In genomic region chr4:125573368-125573767, GRCh38 we compare ENCODE assay signal across 29 cellular contexts.
"Had no signal": no experiment of that assay in that cellular context is flagged by ENCODE, and none has a peak within 500 bp of the region (broad histone marks: within the 10 kb centered on the region; RNA-seq: fewer than 3 reads in every experiment).

No MANE protein-coding gene starts in this region.

- H3K9me3 ChIP-seq: body of pancreas, colonic mucosa, esophagus squamous epithelium, gastroesophageal sphincter, heart right ventricle had no signal

- H3K36me3 ChIP-seq: colonic mucosa, esophagus squamous epithelium, gastroesophageal sphincter, heart right ventricle, WERI-Rb-1 had no signal

- H3K4me3 Mint-ChIP-seq: activated B cell treated with CpG ODN at 0.5 μM for 24 hours; activated CD8-positive, alpha-beta T cell treated with anti-CD3 and anti-CD28 coated beads for 36 hours; activated naive CD8-positive, alpha-beta T cell; activated T-cell treated with anti-CD3 and anti-CD28 coated beads, Interleukin-2, amount 50 U/mL, for 4 hours; activated T-helper 17 cell treated with anti-CD3 and anti-CD28 coated beads, Interleukin-2, amount 50 U/mL, for 72 hours; T-helper 17 cell; T-helper 2 cell treated with Interferon-gamma antibody and Interleukin-4, amounts not matched to agents 5 μg/mL and 100 μg/mL, for 36 hours had no signal

- H3K27me3 ChIP-seq: body of pancreas, colonic mucosa, esophagus squamous epithelium, gastroesophageal sphincter, heart right ventricle had no signal

- DNase-seq: activated B cell treated with CpG ODN at 0.5 μM for 24 hours; activated CD4-positive, alpha-beta T cell treated with anti-CD3 and anti-CD28 coated beads for 48 hours; activated CD4-positive, alpha-beta T cell treated with anti-CD3 and anti-CD28 coated beads, Interleukin-2, amount 50 U/mL, for 1 hour; activated CD4-positive, alpha-beta T cell treated with anti-CD3 and anti-CD28 coated beads, Interleukin-2, amount 50 U/mL, for 48 hours; activated CD8-positive, alpha-beta memory T cell treated with anti-CD3 and anti-CD28 coated beads for 24 hours; activated CD8-positive, alpha-beta T cell treated with anti-CD3 and anti-CD28 coated beads for 36 hours; activated effector memory CD4-positive, alpha-beta T cell treated with Interleukin-2 at 50 U/mL for 16 hours; activated gamma-delta T cell treated with Interleukin-2 at 50 U/mL for 16 hours; activated naive CD4-positive, alpha-beta T cell treated with anti-CD3 and anti-CD28 coated beads, Interleukin-2, amount 50 U/mL, for 16 hours; activated naive CD4-positive, alpha-beta T cell treated with Interleukin-2 at 50 U/mL for 16 hours; activated T-cell treated with anti-CD3 and anti-CD28 coated beads, Interleukin-2, amount 50 U/mL, for 4 hours; amniotic stem cell; anterior cingulate cortex; body of pancreas; caudate nucleus; colonic mucosa; effector CD8-positive, alpha-beta T cell; esophagus squamous epithelium; foreskin melanocyte; heart right ventricle; T-helper 17 cell; T1000; WERI-Rb-1 had no signal

- H3K4me1 ChIP-seq: body of pancreas, colonic mucosa, esophagus squamous epithelium, gastroesophageal sphincter, heart right ventricle had no signal

- H3K4me3 ChIP-seq: body of pancreas, colonic mucosa, esophagus squamous epithelium, gastroesophageal sphincter, heart right ventricle had no signal

- H3K4me1 Mint-ChIP-seq: activated B cell treated with CpG ODN at 0.5 μM for 24 hours; activated T-helper 17 cell treated with anti-CD3 and anti-CD28 coated beads, Interleukin-2, amount 50 U/mL, for 72 hours; T-helper 17 cell had no signal

- ATAC-seq: activated CD4-positive, CD25-positive, alpha-beta regulatory T cell treated with anti-CD3 and anti-CD28 coated beads, Interleukin-2, amount 50 U/mL, for 24 hours; activated CD8-positive, alpha-beta T cell treated with anti-CD3 and anti-CD28 coated beads for 36 hours; activated T-cell treated with anti-CD3 and anti-CD28 coated beads, Interleukin-2, amount 50 U/mL, for 4 hours; activated T-helper 17 cell treated with anti-CD3 and anti-CD28 coated beads, Interleukin-2, amount 50 U/mL, for 72 hours; body of pancreas; gastroesophageal sphincter; heart right ventricle; T-helper 17 cell had no signal

- H3K27ac ChIP-seq: body of pancreas, colonic mucosa, epithelial cell of prostate, esophagus squamous epithelium, gastroesophageal sphincter, heart right ventricle, WERI-Rb-1 had no signal

- H3K27ac Mint-ChIP-seq: activated B cell treated with CpG ODN at 0.5 μM for 24 hours; activated CD8-positive, alpha-beta T cell treated with anti-CD3 and anti-CD28 coated beads for 36 hours; activated naive CD8-positive, alpha-beta T cell; activated T-helper 17 cell treated with anti-CD3 and anti-CD28 coated beads, Interleukin-2, amount 50 U/mL, for 72 hours; T-helper 17 cell; T-helper 2 cell treated with Interferon-gamma antibody and Interleukin-4, amounts not matched to agents 5 μg/mL and 100 μg/mL, for 36 hours had no signal

- H3K9me3 Mint-ChIP-seq: activated B cell treated with CpG ODN at 0.5 μM for 24 hours had no signal

- H3K36me3 Mint-ChIP-seq: activated naive CD8-positive, alpha-beta T cell had no signal
